In genomic region chr6:135163440-135163738, GRCh38 we compare ENCODE assay signal across 11 cellular contexts. TPM values are rescaled to one million over a fixed set of nuclear protein-coding genes. Genes with fewer than 3 reads are reported as not detected.
DNase-seq lines count a peak whose midpoint lies in the region; ATAC-seq and TF ChIP-seq lines count a peak whose summit lies in the region.
"Had no signal": no experiment of that assay in that cellular context is flagged by ENCODE, and none has a peak within 500 bp of the region (broad histone marks: within the 10 kb centered on the region; RNA-seq: fewer than 3 reads in every experiment).

No MANE protein-coding gene starts in this region.

- H3K27ac ChIP-seq in SU-DHL-6 (ENCODE audit: low read depth, low read length) = no peak overlapping the region
- H3K27ac ChIP-seq: epithelial cell of prostate, stomach had no signal

- no peaks in the 10 kb centered on the region for H3F3A ChIP-seq in SU-DHL-6 (ENCODE audit: insufficient read depth)

- H3K9me3 ChIP-seq in SU-DHL-6 (ENCODE audit: insufficient read depth, low read length) = no peaks in the 10 kb centered on the region
- H3K9me3 ChIP-seq: Caco-2, stomach had no signal

- no peak for TF ChIP-seq CTCF in SU-DHL-6 (IDR thresholded peaks at IDR 0.05; ENCODE audit: insufficient read depth, low read length, poor library complexity, severe bottlenecking)
- no peak for TF ChIP-seq CTCF in HFFc6 (IDR thresholded peaks at IDR 0.05)

- H3K9me2 ChIP-seq in SU-DHL-6 (replicated peaks; ENCODE audit: insufficient read depth, low read length) = no peaks in the 10 kb centered on the region

- peak; percentile 34 for ATAC-seq in GM18499 (IDR thresholded peaks at IDR 0.05; ENCODE audit: insufficient read depth, unreplicated experiment)
- ATAC-seq in HG02588 (IDR thresholded peaks at IDR 0.05; ENCODE audit: unreplicated experiment) = peak; percentile 70

- peak; percentile 39 for DNase-seq in effector CD4-positive, alpha-beta T cell
- DNase-seq in HFFc6 = no peak
- no peak for DNase-seq in NCI-H748 (lab: John Stamatoyannopoulos, UW; ENCODE audit: unreplicated experiment)
- DNase-seq in NCI-H2171 treated with DMSO at 0.1 percent for 48 hours (lab: John Stamatoyannopoulos, UW) = no peak
- no peak for DNase-seq in NCI-H446 treated with DMSO at 0.1 percent for 48 hours (lab: John Stamatoyannopoulos, UW)

- H3K9ac ChIP-seq in SU-DHL-6 (ENCODE audit: low read length) = no peak overlapping the region

- H3K4me1 Mint-ChIP-seq in HFFc6 (ENCODE audit: low read depth) = peaks cover 11% of the 10 kb centered on the region

- H3K27ac Mint-ChIP-seq in HFFc6 = no peak overlapping the region

- no peaks in the 10 kb centered on the region for H3K36me3 Mint-ChIP-seq in HFFc6 (ENCODE audit: low read depth)

- peaks cover 4% of the 10 kb centered on the region; the same call in 1 of the 2 replicates for H3K27me3 Mint-ChIP-seq in HFFc6 (ENCODE audit: insufficient read depth)

- no peak overlapping the region for H3K4me3 Mint-ChIP-seq in HFFc6

- H3K9me3 Mint-ChIP-seq in HFFc6 = no peaks in the 10 kb centered on the region

- H2AFZ ChIP-seq in SU-DHL-6 (ENCODE audit: low read depth, low read length, severe bottlenecking) = peak overlapping the region; percentile 59

- H3K4me3 ChIP-seq in SU-DHL-6 (ENCODE audit: insufficient read depth, low read length, poor library complexity, severe bottlenecking) = no peak overlapping the region
- H3K4me3 ChIP-seq: stomach had no signal

- H4K20me1 ChIP-seq in SU-DHL-6 (ENCODE audit: low read depth, low read length) = no peaks in the 10 kb centered on the region

- no peaks in the 10 kb centered on the region for H3K36me3 ChIP-seq in SU-DHL-6 (ENCODE audit: low read length)
- H3K36me3 ChIP-seq: stomach had no signal

- no peaks in the 10 kb centered on the region for H3K79me2 ChIP-seq in SU-DHL-6 (ENCODE audit: insufficient read depth, low read length)

- H3K4me2 ChIP-seq in SU-DHL-6 (ENCODE audit: low read depth, low read length, poor library complexity, severe bottlenecking) = no peak overlapping the region

- H3K27me3 ChIP-seq in SU-DHL-6 (ENCODE audit: low read length) = no peaks in the 10 kb centered on the region
- H3K27me3 ChIP-seq: stomach had no signal

RNA-seq across cellular contexts. Expression of gene MYB, which starts 17.7 kb away (rescaled TPM):
- under 1 TPM; 0.17 to 0.35 (median 0.19) TPM for total RNA-seq in HFFc6 (2021; fragmentation: NEBNext Ultra II Directional; extraction: Animal tissue kit (Norgen Biotek cat#: 25700))
